In genomic region chr3:43754316-43754715, GRCh38 we compare ENCODE assay signal across 18 cellular contexts.
DNase-seq lines count a peak whose midpoint lies in the region; ATAC-seq, FAIRE-seq and TF ChIP-seq lines count a peak whose summit lies in the region.
"Had no signal": no experiment of that assay in that cellular context is flagged by ENCODE, and none has a peak within 500 bp of the region (broad histone marks: within the 10 kb centered on the region; RNA-seq: fewer than 3 reads in every experiment).

No MANE protein-coding gene starts in this region.

- H3K27ac ChIP-seq in SJCRH30 = peak overlapping the region; percentile 73
- H3K27ac ChIP-seq in foreskin keratinocyte = no peak overlapping the region
- H3K27ac ChIP-seq: upper lobe of left lung had no signal

- no peak for DNase-seq in left ventricle myocardium superior
- DNase-seq in Right ventricle myocardium superior = no peak
- DNase-seq in SJCRH30 = peak in 1 of 2 experiments; percentile 10
- no peak for DNase-seq in foreskin keratinocyte
- DNase-seq in D721Med (ENCODE audit: insufficient read length, low spot score) = no peak
- DNase-seq in SIG-M5 treated with dmso at 0.1 percent for 504 hours (lab: John Stamatoyannopoulos, UW; ENCODE audit: unreplicated experiment) = no peak
- no peak for DNase-seq in NCI-H1436 (lab: John Stamatoyannopoulos, UW)
- no peak for DNase-seq in stimulated activated CD4-positive, alpha-beta T cell treated with anti-CD3 and anti-CD28 coated beads, Interleukin-1b, Interleukin-23, amount 100 ng/mL, for 48 hours
- DNase-seq: activated CD8-positive, alpha-beta T cell treated with anti-CD3 and anti-CD28 coated beads, Interleukin-2, amount 10 ng/mL, durations not matched to agents 7 days and 5 days; central memory CD4-positive, alpha-beta T cell; effector memory CD4-positive, alpha-beta T cell; GF-D8; NCI-H2029; NCI-H524 treated with DMSO at 0.1 percent for 48 hours; stimulated activated naive CD4-positive, alpha-beta T cell treated with Interleukin-2 at 50 U/mL for 16 hours; upper lobe of left lung had no signal

- no peak for FAIRE-seq in D721Med (lab: Jason Lieb, UNC)
- FAIRE-seq: A204.1, H1 had no signal

- no peaks in the 10 kb centered on the region for H3K36me3 ChIP-seq in SJCRH30
- H3K36me3 ChIP-seq: upper lobe of left lung had no signal

- H3K4me1 ChIP-seq in SJCRH30 (peaks cover 17% of the 10 kb centered on the region), foreskin keratinocyte (peaks cover 13% of the 10 kb centered on the region)

- TF ChIP-seq CTCF in foreskin keratinocyte (conservative IDR thresholded peaks at IDR 0.05) (no peak), D721Med (IDR thresholded peaks at IDR 0.05; ENCODE audit: insufficient read depth, missing control alignments) (no peak)

- peak; percentile 34 for ATAC-seq in left ventricle myocardium superior
- no peak for ATAC-seq in Right ventricle myocardium superior (ENCODE audit: poor library complexity)
- ATAC-seq in foreskin keratinocyte = peak; percentile 13
- ATAC-seq: activated CD8-positive, alpha-beta T cell treated with anti-CD3 and anti-CD28 coated beads, Interleukin-2, amount 10 ng/mL, durations not matched to agents 7 days and 5 days had no signal

- no peaks in the 10 kb centered on the region for H3K9me3 ChIP-seq in SJCRH30 (replicated peaks)
- H3K9me3 ChIP-seq: upper lobe of left lung had no signal

- intact Hi-C loops in left ventricle myocardium superior (cut with micrococcal nuclease) (no loop called here), Right ventricle myocardium superior (cut with DNase I) (no loop called here)

- no peak overlapping the region for H3K4me3 ChIP-seq in SJCRH30
- H3K4me3 ChIP-seq: upper lobe of left lung had no signal

- H3K27me3 ChIP-seq in SJCRH30 (no peaks in the 10 kb centered on the region), foreskin keratinocyte (no peaks in the 10 kb centered on the region)
- H3K27me3 ChIP-seq: upper lobe of left lung had no signal
